ENCODE assay signal across 1 cellular context in genomic region chr1:205631727-205632373, GRCh38.
TF ChIP-seq lines count a peak whose summit lies in the region.

ELK4 (minus strand) TSS chr1:205632011; CDS start chr1:205623882, 8,129 bp downstream.

TF ChIP-seq in K562, 482 proteins besides CTCF, POLR2A, EP300 and RAD21 (continued from another document and continues in another):
- TF ChIP-seq ZNF639 (CRISPR knock-in tag; conservative IDR thresholded peaks at IDR 0.05 in 1 of 2, IDR thresholded peaks at IDR 0.05 in 1 of 2) (peak in 1 of 2 experiments; percentile 90; a peak in 2 of 4 replicates), ZNF707 (CRISPR knock-in tag; conservative IDR thresholded peaks at IDR 0.05) (no peak), CEBPG (CRISPR knock-in tag; IDR thresholded peaks at IDR 0.05) (no peak), CEBPG (tag; conservative IDR thresholded peaks at IDR 0.05 in 1 of 2, IDR thresholded peaks at IDR 0.05 in 1 of 2) (no peak), TGIF2 (CRISPR knock-in tag; IDR thresholded peaks at IDR 0.05) (no peak), ARID3A (IDR thresholded peaks at IDR 0.05; ENCODE audit: borderline replicate concordance, low read depth, low read length) (no peak), GTF2E2 (tag; IDR thresholded peaks at IDR 0.05) (no peak; the same call in 1 of the 2 replicates), KDM1A (IDR thresholded peaks at IDR 0.05) (no peak), JUND (IDR thresholded peaks at IDR 0.05; ENCODE audit: borderline replicate concordance, low read depth, low read length) (peak; percentile 79), JUND (tag; IDR thresholded peaks at IDR 0.05; ENCODE audit: borderline replicate concordance, low read depth, low read length) (no peak; the same call in 2 of the 3 replicates), MEF2A (IDR thresholded peaks at IDR 0.05; ENCODE audit: control insufficient read depth, low read depth, low read length) (no peak), EGR1 (conservative IDR thresholded peaks at IDR 0.05) (no peak), SRF (CRISPR knock-in tag; IDR thresholded peaks at IDR 0.05) (peak; percentile 3 to 81; a peak in 2 of 4 replicates), ZNF766 (CRISPR knock-in tag; conservative IDR thresholded peaks at IDR 0.05) (0 out of 2 replicates have a peak, but pooled peaks have one; percentile 14), SNIP1 (IDR thresholded peaks at IDR 0.05; ENCODE audit: low read depth) (no peak), SRSF9 (IDR thresholded peaks at IDR 0.05; ENCODE audit: borderline replicate concordance, low read depth, low read length) (no peak), ELK3 (CRISPR knock-in tag; IDR thresholded peaks at IDR 0.05) (no peak), ZNF277 (CRISPR knock-in tag; IDR thresholded peaks at IDR 0.05; ENCODE audit: borderline replicate concordance) (no peak), RBBP5 (IDR thresholded peaks at IDR 0.05; ENCODE audit: borderline replicate concordance, insufficient read depth, low read length, poor library complexity, severe bottlenecking) (peak; percentile 71), NCOA1 (IDR thresholded peaks at IDR 0.05; ENCODE audit: low read depth) (0 out of 2 replicates have a peak, but pooled peaks have one; percentile 25), MCM7 (IDR thresholded peaks at IDR 0.05) (no peak), MAZ (CRISPR knock-in tag; conservative IDR thresholded peaks at IDR 0.05 in 1 of 2, IDR thresholded peaks at IDR 0.05 in 1 of 2) (peak; percentile 93 to 95), ZNF449 (CRISPR knock-in tag; IDR thresholded peaks at IDR 0.05) (no peak), NFIX (CRISPR knock-in tag; IDR thresholded peaks at IDR 0.05; ENCODE audit: low read depth) (no peak), MCM5 (IDR thresholded peaks at IDR 0.05; ENCODE audit: low read depth) (no peak), HMG20A (CRISPR knock-in tag; conservative IDR thresholded peaks at IDR 0.05) (no peak), ZHX1 (conservative IDR thresholded peaks at IDR 0.05; ENCODE audit: low read length) (no peak), ZNF239 (CRISPR knock-in tag; IDR thresholded peaks at IDR 0.05) (0 out of 2 replicates have a peak, but pooled peaks have one; percentile 21), TARDBP (IDR thresholded peaks at IDR 0.05) (peak; percentile 28), STAG1 (CRISPR knock-in tag; IDR thresholded peaks at IDR 0.05; ENCODE audit: borderline replicate concordance) (no peak), MAFG (tag; conservative IDR thresholded peaks at IDR 0.05) (no peak), SMAD1 (IDR thresholded peaks at IDR 0.05; ENCODE audit: low read depth, low read length, partially characterized antibody) (peak; percentile 41), ZNF347 (CRISPR knock-in tag; IDR thresholded peaks at IDR 0.05; ENCODE audit: low read depth) (no peak), TAF7 (tag; IDR thresholded peaks at IDR 0.05) (peak; percentile 65), ZFP1 (CRISPR knock-in tag; IDR thresholded peaks at IDR 0.05) (no peak), IRF2 (CRISPR knock-in tag; IDR thresholded peaks at IDR 0.05) (no peak), POLR3A (IDR thresholded peaks at IDR 0.05; ENCODE audit: borderline replicate concordance, extremely low read depth, insufficient read depth, insufficient read length) (no peak), ZBTB9 (CRISPR knock-in tag; IDR thresholded peaks at IDR 0.05) (peak; percentile 83), MEIS2 (IDR thresholded peaks at IDR 0.05; ENCODE audit: partially characterized antibody) (peak; percentile 40), MTF1 (CRISPR knock-in tag; IDR thresholded peaks at IDR 0.05; ENCODE audit: borderline replicate concordance) (no peak), FOSL1 (tag; conservative IDR thresholded peaks at IDR 0.05) (no peak), ZNF232 (CRISPR knock-in tag; IDR thresholded peaks at IDR 0.05) (no peak), NCOA4 (IDR thresholded peaks at IDR 0.05; ENCODE audit: partially characterized antibody) (no peak), PRDM10 (IDR thresholded peaks at IDR 0.05; ENCODE audit: partially characterized antibody) (peak; percentile 60), E2F5 (CRISPR knock-in tag; IDR thresholded peaks at IDR 0.05) (0 out of 2 replicates have a peak, but pooled peaks have one; percentile 24), MEF2D (tag; conservative IDR thresholded peaks at IDR 0.05; ENCODE audit: low read depth) (no peak), TRIM24 (IDR thresholded peaks at IDR 0.05) (no peak), GTF3C2 (IDR thresholded peaks at IDR 0.05; ENCODE audit: borderline replicate concordance, extremely low read depth, insufficient read length) (no peak)
